11 cellular contexts compared by ENCODE assay signal in the genomic region with DNA sequence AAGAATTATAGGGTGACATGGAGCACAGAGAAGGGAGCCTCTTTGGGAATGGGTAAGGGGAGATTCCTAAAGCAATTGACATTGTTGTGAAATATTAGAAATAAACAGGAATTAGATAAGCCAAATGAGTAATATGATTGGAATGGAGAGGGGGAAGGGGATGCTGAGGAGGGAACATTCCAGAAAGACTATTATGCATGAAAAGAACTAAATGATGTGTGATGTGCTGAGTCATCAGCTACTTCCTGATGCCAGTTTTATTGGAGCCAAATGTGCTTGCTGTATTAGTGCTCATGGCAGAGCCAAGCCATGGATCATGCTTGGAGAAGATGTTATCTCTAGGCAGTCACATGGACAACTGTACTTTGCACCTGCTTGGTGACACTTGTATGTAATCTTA.
DNase-seq lines count a peak whose midpoint lies in the region; ATAC-seq and TF ChIP-seq lines count a peak whose summit lies in the region.
"Had no signal": no experiment of that assay in that cellular context is flagged by ENCODE, and none has a peak within 500 bp of the region (broad histone marks: within the 10 kb centered on the region; RNA-seq: fewer than 3 reads in every experiment).

No MANE protein-coding gene starts in this region.

- no peak overlapping the region for H3K27ac ChIP-seq in upper lobe of left lung
- H3K27ac ChIP-seq: heart left ventricle had no signal

- H3K4me3 Mint-ChIP-seq in activated CD8-positive, alpha-beta T cell treated with anti-CD3 and anti-CD28 coated beads, Interleukin-2, amount 10 ng/mL, durations not matched to agents 7 days and 5 days, result no peak overlapping the region
- H3K4me3 Mint-ChIP-seq: naive thymus-derived CD4-positive, alpha-beta T cell had no signal

- peak; percentile 36 for DNase-seq in AG04449 (ENCODE audit: low read depth, low spot score)
- DNase-seq in HT-29 (ENCODE audit: low spot score), result peak; percentile 44
- DNase-seq in astrocyte of the hippocampus (ENCODE audit: low read depth, low spot score), result peak; percentile 79
- peak; percentile 18 for DNase-seq in iPS-NIHi7 (ENCODE audit: extremely low spot score)
- no peak for DNase-seq in activated CD8-positive, alpha-beta T cell treated with anti-CD3 and anti-CD28 coated beads, Interleukin-2, amount 10 ng/mL, durations not matched to agents 7 days and 5 days
- DNase-seq in NCI-H69 (lab: John Stamatoyannopoulos, UW), result no peak
- no peak for DNase-seq in upper lobe of left lung
- DNase-seq: heart left ventricle; naive thymus-derived CD4-positive, alpha-beta T cell; NCI-H2029 had no signal

- no peaks in the 10 kb centered on the region for H3K36me3 Mint-ChIP-seq in activated CD8-positive, alpha-beta T cell treated with anti-CD3 and anti-CD28 coated beads, Interleukin-2, amount 10 ng/mL, durations not matched to agents 7 days and 5 days (ENCODE audit: low read depth)

- no peaks in the 10 kb centered on the region for H3K9me3 ChIP-seq in upper lobe of left lung
- H3K9me3 ChIP-seq: heart left ventricle had no signal

- H3K9me3 Mint-ChIP-seq in activated CD8-positive, alpha-beta T cell treated with anti-CD3 and anti-CD28 coated beads, Interleukin-2, amount 10 ng/mL, durations not matched to agents 7 days and 5 days (ENCODE audit: insufficient read depth), result no peaks in the 10 kb centered on the region

- TF ChIP-seq EP300 in upper lobe of left lung (IDR thresholded peaks at IDR 0.05), result no peak

- no peak for ATAC-seq in HG03460 (IDR thresholded peaks at IDR 0.05; ENCODE audit: unreplicated experiment)
- ATAC-seq in activated CD8-positive, alpha-beta T cell treated with anti-CD3 and anti-CD28 coated beads, Interleukin-2, amount 10 ng/mL, durations not matched to agents 7 days and 5 days, result no peak
- no peak for ATAC-seq in upper lobe of left lung (ENCODE audit: low FRiP score in 2 of 2)
- ATAC-seq: heart left ventricle; naive thymus-derived CD4-positive, alpha-beta T cell had no signal

- H3K4me3 ChIP-seq in AG04449 (ENCODE audit: low read depth, low read length), result no peak overlapping the region
- H3K4me3 ChIP-seq in upper lobe of left lung, result no peak overlapping the region
- H3K4me3 ChIP-seq: heart left ventricle had no signal

- no peak overlapping the region for H3K27ac Mint-ChIP-seq in activated CD8-positive, alpha-beta T cell treated with anti-CD3 and anti-CD28 coated beads, Interleukin-2, amount 10 ng/mL, durations not matched to agents 7 days and 5 days
- H3K27ac Mint-ChIP-seq: naive thymus-derived CD4-positive, alpha-beta T cell had no signal

- TF ChIP-seq CTCF in AG04449 (IDR thresholded peaks at IDR 0.05; ENCODE audit: insufficient read depth, low read length, missing control alignments), result no peak
- no peak for TF ChIP-seq CTCF in upper lobe of left lung (IDR thresholded peaks at IDR 0.05)

- no peaks in the 10 kb centered on the region for H3K4me1 Mint-ChIP-seq in activated CD8-positive, alpha-beta T cell treated with anti-CD3 and anti-CD28 coated beads, Interleukin-2, amount 10 ng/mL, durations not matched to agents 7 days and 5 days (ENCODE audit: low read depth)
- H3K4me1 Mint-ChIP-seq: naive thymus-derived CD4-positive, alpha-beta T cell had no signal

- TF ChIP-seq POLR2A in upper lobe of left lung (IDR thresholded peaks at IDR 0.05), result no peak

- H3K27me3 ChIP-seq in upper lobe of left lung, result no peaks in the 10 kb centered on the region
- H3K27me3 ChIP-seq: heart left ventricle had no signal

- H3K36me3 ChIP-seq in upper lobe of left lung, result no peaks in the 10 kb centered on the region
- H3K36me3 ChIP-seq: heart left ventricle had no signal

- CTCF ChIA-PET in AG04449 (lab: Yijun Ruan, JAX), result interaction anchor here (1.3 kb wide), 1 partner anchor 166 kb away, joined by 3 read pairs; no protein-coding TSS in a partner anchor
- CTCF ChIA-PET in activated CD8-positive, alpha-beta T cell treated with anti-CD3 and anti-CD28 coated beads, Interleukin-2, amount 10 ng/mL, durations not matched to agents 7 days and 5 days (lab: Charles Lee), result no interaction called here

- H3K4me1 ChIP-seq in upper lobe of left lung, result no peaks in the 10 kb centered on the region
- H3K4me1 ChIP-seq: heart left ventricle had no signal

- no peaks in the 10 kb centered on the region for H3K27me3 Mint-ChIP-seq in activated CD8-positive, alpha-beta T cell treated with anti-CD3 and anti-CD28 coated beads, Interleukin-2, amount 10 ng/mL, durations not matched to agents 7 days and 5 days (ENCODE audit: low read depth)
- H3K27me3 Mint-ChIP-seq: naive thymus-derived CD4-positive, alpha-beta T cell had no signal

- POLR2A ChIA-PET in AG04449 (lab: Yijun Ruan, JAX), result no interaction called here
- POLR2A ChIA-PET in activated CD8-positive, alpha-beta T cell treated with anti-CD3 and anti-CD28 coated beads, Interleukin-2, amount 10 ng/mL, durations not matched to agents 7 days and 5 days (lab: Charles Lee), result no interaction called here

Comparison
In these comparisons a context has a peak if more than half of its experiments do, and no peak if none do; other contexts are left out.
1. DNase-seq: peak in AG04449 (single experiment), HT-29 (single experiment), astrocyte of the hippocampus (single experiment) and iPS-NIHi7 (single experiment); none in activated CD8-positive, alpha-beta T cell treated with anti-CD3 and anti-CD28 coated beads, Interleukin-2, amount 10 ng/mL, durations not matched to agents 7 days and 5 days (single experiment), NCI-H69 (single experiment) and upper lobe of left lung (0 of 2).